34 cellular contexts compared by ENCODE assay signal in the genomic region with DNA sequence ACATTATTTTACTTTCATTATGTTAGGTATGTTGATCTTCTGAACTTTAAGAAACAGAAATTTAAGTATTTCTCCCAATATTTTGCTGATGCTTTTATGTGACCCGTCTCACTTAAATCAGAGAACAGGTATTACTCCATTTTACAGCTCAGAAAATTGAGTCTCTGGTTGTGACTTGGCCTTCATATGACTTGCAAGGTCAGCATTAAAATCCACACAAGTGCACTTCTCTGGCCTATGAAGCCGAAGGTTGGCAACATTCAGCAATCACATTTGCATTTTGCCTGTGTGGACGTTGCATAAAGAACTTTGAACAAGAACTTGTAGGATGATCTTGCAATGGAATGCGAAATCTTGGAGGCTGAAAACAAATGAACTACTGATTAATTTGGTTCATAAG.
"Had no signal": no experiment of that assay in that cellular context is flagged by ENCODE, and none has a peak within 500 bp of the region (broad histone marks: within the 10 kb centered on the region; RNA-seq: fewer than 3 reads in every experiment).

No MANE protein-coding gene starts in this region.

- H3K9me3 ChIP-seq: SJCRH30 had no signal

- H3K4me2 ChIP-seq: PC-9 had no signal

- H2AFZ ChIP-seq: PC-9 had no signal

- ATAC-seq: Panc1, Right ventricle myocardium inferior, SK-N-SH treated with all-trans-retinoic acid at 6 μM for 48 hours, T-cell had no signal

- DNase-seq: Karpas-422, MM.1S, MV-4-11, NCI-H1092, NCI-H1105 treated with DMSO at 0.1 percent for 48 hours, NCI-H1417, NCI-H1436, NCI-H146, NCI-H1694, NCI-H187, NCI-H1930, NCI-H2029 treated with DMSO at 0.1 percent for 48 hours, NCI-H2081 treated with DMSO at 0.1 percent for 48 hours, NCI-H2107, NCI-H2171, NCI-H226, NCI-H446 treated with DMSO at 0.1 percent for 48 hours, NCI-H510A, NCI-H524, NCI-H526, NCI-H69, NCI-H748 treated with DMSO at 0.1 percent for 48 hours, NCI-H82, PC-9, SHP77, SIG-M5, SJCRH30, T-cell had no signal

- H3K4me3 ChIP-seq: PC-9, SJCRH30, SK-N-MC had no signal

- H3K36me3 ChIP-seq: SJCRH30 had no signal

- H3K4me1 ChIP-seq: SJCRH30 had no signal

- H3K27me3 ChIP-seq: SJCRH30 had no signal

- FAIRE-seq: RCC 7860 had no signal

- H3K27ac ChIP-seq: PC-9, RWPE1, SJCRH30, SK-N-MC had no signal
